Comparison of ENCODE assay signal across 1 cellular context in genomic region chr7:148447221-148447845, GRCh38.
TF ChIP-seq lines count a peak whose summit lies in the region.

No MANE protein-coding gene starts in this region.

TF ChIP-seq in HepG2, 621 proteins besides CTCF, POLR2A, EP300 and RAD21 (continued from another document):
- TF ChIP-seq, protein P1, sequence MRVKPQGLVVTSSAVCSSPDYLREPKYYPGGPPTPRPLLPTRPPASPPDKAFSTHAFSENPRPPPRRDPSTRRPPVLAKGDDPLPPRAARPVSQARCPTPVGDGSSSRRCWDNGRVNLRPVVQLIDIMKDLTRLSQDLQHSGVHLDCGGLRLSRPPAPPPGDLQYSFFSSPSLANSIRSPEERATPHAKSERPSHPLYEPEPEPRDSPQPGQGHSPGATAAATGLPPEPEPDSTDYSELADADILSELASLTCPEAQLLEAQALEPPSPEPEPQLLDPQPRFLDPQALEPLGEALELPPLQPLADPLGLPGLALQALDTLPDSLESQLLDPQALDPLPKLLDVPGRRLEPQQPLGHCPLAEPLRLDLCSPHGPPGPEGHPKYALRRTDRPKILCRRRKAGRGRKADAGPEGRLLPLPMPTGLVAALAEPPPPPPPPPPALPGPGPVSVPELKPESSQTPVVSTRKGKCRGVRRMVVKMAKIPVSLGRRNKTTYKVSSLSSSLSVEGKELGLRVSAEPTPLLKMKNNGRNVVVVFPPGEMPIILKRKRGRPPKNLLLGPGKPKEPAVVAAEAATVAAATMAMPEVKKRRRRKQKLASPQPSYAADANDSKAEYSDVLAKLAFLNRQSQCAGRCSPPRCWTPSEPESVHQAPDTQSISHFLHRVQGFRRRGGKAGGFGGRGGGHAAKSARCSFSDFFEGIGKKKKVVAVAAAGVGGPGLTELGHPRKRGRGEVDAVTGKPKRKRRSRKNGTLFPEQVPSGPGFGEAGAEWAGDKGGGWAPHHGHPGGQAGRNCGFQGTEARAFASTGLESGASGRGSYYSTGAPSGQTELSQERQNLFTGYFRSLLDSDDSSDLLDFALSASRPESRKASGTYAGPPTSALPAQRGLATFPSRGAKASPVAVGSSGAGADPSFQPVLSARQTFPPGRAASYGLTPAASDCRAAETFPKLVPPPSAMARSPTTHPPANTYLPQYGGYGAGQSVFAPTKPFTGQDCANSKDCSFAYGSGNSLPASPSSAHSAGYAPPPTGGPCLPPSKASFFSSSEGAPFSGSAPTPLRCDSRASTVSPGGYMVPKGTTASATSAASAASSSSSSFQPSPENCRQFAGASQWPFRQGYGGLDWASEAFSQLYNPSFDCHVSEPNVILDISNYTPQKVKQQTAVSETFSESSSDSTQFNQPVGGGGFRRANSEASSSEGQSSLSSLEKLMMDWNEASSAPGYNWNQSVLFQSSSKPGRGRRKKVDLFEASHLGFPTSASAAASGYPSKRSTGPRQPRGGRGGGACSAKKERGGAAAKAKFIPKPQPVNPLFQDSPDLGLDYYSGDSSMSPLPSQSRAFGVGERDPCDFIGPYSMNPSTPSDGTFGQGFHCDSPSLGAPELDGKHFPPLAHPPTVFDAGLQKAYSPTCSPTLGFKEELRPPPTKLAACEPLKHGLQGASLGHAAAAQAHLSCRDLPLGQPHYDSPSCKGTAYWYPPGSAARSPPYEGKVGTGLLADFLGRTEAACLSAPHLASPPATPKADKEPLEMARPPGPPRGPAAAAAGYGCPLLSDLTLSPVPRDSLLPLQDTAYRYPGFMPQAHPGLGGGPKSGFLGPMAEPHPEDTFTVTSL (CRISPR knock-in tag; IDR thresholded peaks at IDR 0.05; ENCODE audit: borderline replicate concordance): peak; percentile 82; the same call in 1 of the 2 replicates
- TF ChIP-seq RXRB (CRISPR knock-in tag; IDR thresholded peaks at IDR 0.05; ENCODE audit: borderline replicate concordance): peak; percentile 12; the same call in 1 of the 2 replicates
- TF ChIP-seq NFIC (IDR thresholded peaks at IDR 0.05; ENCODE audit: low read length): peak; percentile 39; the same call in 1 of the 2 replicates
- TF ChIP-seq, protein P2, sequence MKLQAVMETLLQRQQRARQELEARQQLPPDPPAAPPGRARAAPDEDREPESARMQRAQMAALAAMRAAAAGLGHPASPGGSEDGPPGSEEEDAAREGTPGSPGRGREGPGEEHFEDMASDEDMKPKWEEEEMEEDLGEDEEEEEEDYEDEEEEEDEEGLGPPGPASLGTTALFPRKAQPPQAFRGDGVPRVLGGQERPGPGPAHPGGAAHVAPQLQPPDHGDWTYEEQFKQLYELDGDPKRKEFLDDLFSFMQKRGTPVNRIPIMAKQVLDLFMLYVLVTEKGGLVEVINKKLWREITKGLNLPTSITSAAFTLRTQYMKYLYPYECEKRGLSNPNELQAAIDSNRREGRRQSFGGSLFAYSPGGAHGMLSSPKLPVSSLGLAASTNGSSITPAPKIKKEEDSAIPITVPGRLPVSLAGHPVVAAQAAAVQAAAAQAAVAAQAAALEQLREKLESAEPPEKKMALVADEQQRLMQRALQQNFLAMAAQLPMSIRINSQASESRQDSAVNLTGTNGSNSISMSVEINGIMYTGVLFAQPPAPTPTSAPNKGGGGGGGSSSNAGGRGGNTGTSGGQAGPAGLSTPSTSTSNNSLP (IDR thresholded peaks at IDR 0.05; ENCODE audit: low read depth, low read length): peak; percentile 78; the same call in 1 of the 2 replicates
- no peak for TF ChIP-seq FOXA1 (IDR thresholded peaks at IDR 0.05)
- TF ChIP-seq FOXA1 (CRISPR knock-in tag; IDR thresholded peaks at IDR 0.05): peak; percentile 43
- TF ChIP-seq MIXL1 (CRISPR knock-in tag; IDR thresholded peaks at IDR 0.05): no peak
- no peak for TF ChIP-seq ATRX (CRISPR knock-in tag; IDR thresholded peaks at IDR 0.05; ENCODE audit: borderline replicate concordance)
- TF ChIP-seq HNF4A (CRISPR knock-in tag; IDR thresholded peaks at IDR 0.05): peak; percentile 50
- peak; percentile 60; the same call in 1 of the 2 replicates for TF ChIP-seq FOSL1 (CRISPR knock-in tag; IDR thresholded peaks at IDR 0.05; ENCODE audit: borderline replicate concordance)
- no peak for TF ChIP-seq ZNF598 (CRISPR knock-in tag; IDR thresholded peaks at IDR 0.05; ENCODE audit: borderline replicate concordance)
- TF ChIP-seq, protein P3, sequence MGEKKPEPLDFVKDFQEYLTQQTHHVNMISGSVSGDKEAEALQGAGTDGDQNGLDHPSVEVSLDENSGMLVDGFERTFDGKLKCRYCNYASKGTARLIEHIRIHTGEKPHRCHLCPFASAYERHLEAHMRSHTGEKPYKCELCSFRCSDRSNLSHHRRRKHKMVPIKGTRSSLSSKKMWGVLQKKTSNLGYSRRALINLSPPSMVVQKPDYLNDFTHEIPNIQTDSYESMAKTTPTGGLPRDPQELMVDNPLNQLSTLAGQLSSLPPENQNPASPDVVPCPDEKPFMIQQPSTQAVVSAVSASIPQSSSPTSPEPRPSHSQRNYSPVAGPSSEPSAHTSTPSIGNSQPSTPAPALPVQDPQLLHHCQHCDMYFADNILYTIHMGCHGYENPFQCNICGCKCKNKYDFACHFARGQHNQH (CRISPR knock-in tag; IDR thresholded peaks at IDR 0.05): no peak
- no peak for TF ChIP-seq ZMYM2 (CRISPR knock-in tag; IDR thresholded peaks at IDR 0.05)
- no peak for TF ChIP-seq ZNF136 (CRISPR knock-in tag; IDR thresholded peaks at IDR 0.05; ENCODE audit: low read depth)
- TF ChIP-seq GATAD2A (CRISPR knock-in tag; IDR thresholded peaks at IDR 0.05): peak; percentile 60
- TF ChIP-seq YEATS4 (CRISPR knock-in tag; IDR thresholded peaks at IDR 0.05; ENCODE audit: borderline replicate concordance): no peak
- TF ChIP-seq CREBL2 (CRISPR knock-in tag; IDR thresholded peaks at IDR 0.05; ENCODE audit: borderline replicate concordance): no peak
- no peak for TF ChIP-seq ZNF510 (CRISPR knock-in tag; IDR thresholded peaks at IDR 0.05; ENCODE audit: low read depth)
- no peak for TF ChIP-seq ZNF274 (CRISPR knock-in tag; IDR thresholded peaks at IDR 0.05)
- TF ChIP-seq MAFK (conservative IDR thresholded peaks at IDR 0.05 in 1 of 2, IDR thresholded peaks at IDR 0.05 in 1 of 2; ENCODE audit: low read length in 2 of 2): no peak
- peak; percentile 51 for TF ChIP-seq ARID5B (CRISPR knock-in tag; IDR thresholded peaks at IDR 0.05)
- no peak for TF ChIP-seq HNF1A (IDR thresholded peaks at IDR 0.05; ENCODE audit: low read depth)
- TF ChIP-seq HNF1A (CRISPR knock-in tag; IDR thresholded peaks at IDR 0.05; ENCODE audit: borderline replicate concordance): no peak
- no peak for TF ChIP-seq SKI (IDR thresholded peaks at IDR 0.05; ENCODE audit: partially characterized antibody)
- TF ChIP-seq FOSL2 (CRISPR knock-in tag; IDR thresholded peaks at IDR 0.05): peak; percentile 40; the same call in 1 of the 2 replicates
- no peak for TF ChIP-seq ZNF484 (CRISPR knock-in tag; IDR thresholded peaks at IDR 0.05; ENCODE audit: borderline replicate concordance, low read depth)
- TF ChIP-seq GABPA (IDR thresholded peaks at IDR 0.05; ENCODE audit: low read depth, low read length): no peak
- peak; percentile 19; the same call in 1 of the 2 replicates for TF ChIP-seq GABPA (CRISPR knock-in tag; IDR thresholded peaks at IDR 0.05; ENCODE audit: low read depth)
- TF ChIP-seq SOX5 (CRISPR knock-in tag; IDR thresholded peaks at IDR 0.05; ENCODE audit: borderline replicate concordance): 0 out of 2 replicates have a peak, but pooled peaks have one; percentile 19
- TF ChIP-seq KMT2B (CRISPR knock-in tag; IDR thresholded peaks at IDR 0.05): no peak
- TF ChIP-seq, protein P4, sequence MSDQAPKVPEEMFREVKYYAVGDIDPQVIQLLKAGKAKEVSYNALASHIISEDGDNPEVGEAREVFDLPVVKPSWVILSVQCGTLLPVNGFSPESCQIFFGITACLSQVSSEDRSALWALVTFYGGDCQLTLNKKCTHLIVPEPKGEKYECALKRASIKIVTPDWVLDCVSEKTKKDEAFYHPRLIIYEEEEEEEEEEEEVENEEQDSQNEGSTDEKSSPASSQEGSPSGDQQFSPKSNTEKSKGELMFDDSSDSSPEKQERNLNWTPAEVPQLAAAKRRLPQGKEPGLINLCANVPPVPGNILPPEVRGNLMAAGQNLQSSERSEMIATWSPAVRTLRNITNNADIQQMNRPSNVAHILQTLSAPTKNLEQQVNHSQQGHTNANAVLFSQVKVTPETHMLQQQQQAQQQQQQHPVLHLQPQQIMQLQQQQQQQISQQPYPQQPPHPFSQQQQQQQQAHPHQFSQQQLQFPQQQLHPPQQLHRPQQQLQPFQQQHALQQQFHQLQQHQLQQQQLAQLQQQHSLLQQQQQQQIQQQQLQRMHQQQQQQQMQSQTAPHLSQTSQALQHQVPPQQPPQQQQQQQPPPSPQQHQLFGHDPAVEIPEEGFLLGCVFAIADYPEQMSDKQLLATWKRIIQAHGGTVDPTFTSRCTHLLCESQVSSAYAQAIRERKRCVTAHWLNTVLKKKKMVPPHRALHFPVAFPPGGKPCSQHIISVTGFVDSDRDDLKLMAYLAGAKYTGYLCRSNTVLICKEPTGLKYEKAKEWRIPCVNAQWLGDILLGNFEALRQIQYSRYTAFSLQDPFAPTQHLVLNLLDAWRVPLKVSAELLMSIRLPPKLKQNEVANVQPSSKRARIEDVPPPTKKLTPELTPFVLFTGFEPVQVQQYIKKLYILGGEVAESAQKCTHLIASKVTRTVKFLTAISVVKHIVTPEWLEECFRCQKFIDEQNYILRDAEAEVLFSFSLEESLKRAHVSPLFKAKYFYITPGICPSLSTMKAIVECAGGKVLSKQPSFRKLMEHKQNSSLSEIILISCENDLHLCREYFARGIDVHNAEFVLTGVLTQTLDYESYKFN (CRISPR knock-in tag; conservative IDR thresholded peaks at IDR 0.05): peak; percentile 54; the same call in 1 of the 2 replicates
- TF ChIP-seq HNF4G (IDR thresholded peaks at IDR 0.05; ENCODE audit: borderline replicate concordance, low read depth, low read length): peak; percentile 23; the same call in 1 of the 2 replicates
- no peak for TF ChIP-seq HNF4G (CRISPR knock-in tag; IDR thresholded peaks at IDR 0.05; ENCODE audit: borderline replicate concordance, low read depth)
- no peak for TF ChIP-seq SIX4 (CRISPR knock-in tag; IDR thresholded peaks at IDR 0.05)
- TF ChIP-seq TEAD3 (CRISPR knock-in tag; optimal IDR thresholded peaks at IDR 0.05; ENCODE audit: borderline replicate concordance): peak; percentile 6
- no peak for TF ChIP-seq POLR2G (IDR thresholded peaks at IDR 0.05; ENCODE audit: low read depth, low read length)
TF ChIP-seq in HepG2: peak in this region for 19.
